Comparison of ENCODE assay signal across 9 cellular contexts in genomic region chr7:143360788-143361551, GRCh38. TPM values are rescaled to one million over a fixed set of nuclear protein-coding genes. Genes with fewer than 3 reads are reported as not detected.
A peak's percentile ranks its signal among the peaks of the same experiment; 100 is the strongest.
DNase-seq lines count a peak whose midpoint lies in the region; ATAC-seq, FAIRE-seq and TF ChIP-seq lines count a peak whose summit lies in the region.
"Had no signal": no experiment of that assay in that cellular context is flagged by ENCODE, and none has a peak within 500 bp of the region (broad histone marks: within the 10 kb centered on the region; RNA-seq: fewer than 3 reads in every experiment).

No MANE protein-coding gene starts in this region.

- ATAC-seq in HG02623 (IDR thresholded peaks at IDR 0.05; ENCODE audit: unreplicated experiment) = no peak
- no peak for ATAC-seq in GM21619 (IDR thresholded peaks at IDR 0.05; ENCODE audit: unreplicated experiment)
- ATAC-seq in pancreas = no peak
- no peak for ATAC-seq in HG02870 (IDR thresholded peaks at IDR 0.05; ENCODE audit: unreplicated experiment)

- H3K36me3 Mint-ChIP-seq in neural crest cell (ENCODE audit: low read depth) = peaks cover 15% of the 10 kb centered on the region

- peak; percentile 92 for DNase-seq in H7
- DNase-seq in NCI-H748 treated with DMSO at 0.1 percent for 48 hours (lab: John Stamatoyannopoulos, UW) = peak; percentile 69
- DNase-seq in effector memory CD4-positive, alpha-beta T cell = no peak
- no peak for DNase-seq in neural crest cell (ENCODE audit: low read depth, low spot score)
- no peak for DNase-seq in pancreas

- H3K36me3 ChIP-seq in H7 (replicated peaks; ENCODE audit: control insufficient read depth, insufficient read depth, low read length) (peaks cover 5% of the 10 kb centered on the region), pancreas (no peaks in the 10 kb centered on the region)
- no peaks in the 10 kb centered on the region for H3K36me3 ChIP-seq in effector memory CD4-positive, alpha-beta T cell (ENCODE audit: control insufficient read depth, insufficient read depth, low read length)

- WGBS in pancreas, 2 donors = 40% methylated on average over 16 to 19 of the region's 19 CpGs

- intact Hi-C loops in pancreas (cut with DNase I) = no loop called here

- H3K9me3 ChIP-seq in effector memory CD4-positive, alpha-beta T cell (ENCODE audit: control insufficient read depth, low read length) = no peaks in the 10 kb centered on the region
- no peaks in the 10 kb centered on the region for H3K9me3 ChIP-seq in pancreas

- peak overlapping the region; percentile 69 for H3K4me3 ChIP-seq in H7 (ENCODE audit: insufficient read depth, low read depth, low read length)
- peak overlapping the region; percentile 73 for H3K4me3 ChIP-seq in effector memory CD4-positive, alpha-beta T cell (ENCODE audit: insufficient read depth, low read depth, low read length, poor library complexity, severe bottlenecking)
- no peak overlapping the region for H3K4me3 ChIP-seq in pancreas

- H3K9me3 Mint-ChIP-seq in neural crest cell = no peaks in the 10 kb centered on the region

- peak overlapping the region; percentile 84 for H3K4me3 Mint-ChIP-seq in neural crest cell

- no peak for FAIRE-seq in pancreas (lab: Jason Lieb, UNC)
- FAIRE-seq: G401.6 had no signal

- peaks cover 45% of the 10 kb centered on the region for H3K27me3 Mint-ChIP-seq in neural crest cell (ENCODE audit: low read depth)

- no peak overlapping the region for H3K27ac ChIP-seq in effector memory CD4-positive, alpha-beta T cell (ENCODE audit: insufficient read depth, low read length, poor library complexity, severe bottlenecking)
- H3K27ac ChIP-seq in pancreas = no peak overlapping the region

- peaks cover 5% of the 10 kb centered on the region for H3K4me1 ChIP-seq in effector memory CD4-positive, alpha-beta T cell (ENCODE audit: control insufficient read depth, insufficient read depth, low read length, poor library complexity, severe bottlenecking)
- no peaks in the 10 kb centered on the region for H3K4me1 ChIP-seq in pancreas

- peaks cover 18% of the 10 kb centered on the region for H3K27me3 ChIP-seq in H7 (ENCODE audit: control insufficient read depth, insufficient read depth, low read length)
- H3K27me3 ChIP-seq in effector memory CD4-positive, alpha-beta T cell (replicated peaks; ENCODE audit: control insufficient read depth, insufficient read depth, low read length, poor library complexity, severe bottlenecking) = no peaks in the 10 kb centered on the region
- H3K27me3 ChIP-seq in pancreas = peaks cover 0 to 11% (median 3%) of the 10 kb centered on the region in 4 donors

- TF ChIP-seq CTCF in neural crest cell (conservative IDR thresholded peaks at IDR 0.05) = no peak
- TF ChIP-seq CTCF in pancreas (IDR thresholded peaks at IDR 0.05) = no peak

- peak overlapping the region; percentile 48 for H3K27ac Mint-ChIP-seq in neural crest cell (ENCODE audit: unreplicated experiment)

- H3K4me1 Mint-ChIP-seq in neural crest cell = peaks cover 19% of the 10 kb centered on the region

RNA-seq across cellular contexts. Expression of gene FAM131B, which starts 1.5 kb away (rescaled TPM):
- total RNA-seq in H7 (2014; rRNA removed; shearing (Covaris generic)) = 11.9 and 16.9 TPM in 2 replicates
- total RNA-seq in neural crest cell (15.0 and 15.5 TPM in 2 replicates), pancreas (under 1 TPM; 0.05 to 0.25 (median 0.15) TPM)
- under 1 TPM; 0.08 to 0.09 TPM for polyA plus RNA-seq in pancreas

RNA-seq across cellular contexts. Expression of gene ZYX, which starts 20.2 kb away (rescaled TPM):
- total RNA-seq in H7 (2014; rRNA removed; shearing (Covaris generic)) = 84.6 and 97.1 TPM in 2 replicates
- 61.7 and 64.7 TPM in 2 replicates for total RNA-seq in neural crest cell
- 10 to 100 TPM; 29.1 to 73.8 (median 38.4) TPM for total RNA-seq in pancreas
- 10 to 100 TPM; 57.6 to 63.1 TPM for polyA plus RNA-seq in pancreas

RNA-seq across cellular contexts. Expression of gene CLCN1, which starts 45.1 kb away (rescaled TPM):
- total RNA-seq in H7 (2014; rRNA removed; shearing (Covaris generic)) = 0.11 and 0.21 TPM in 2 replicates
- total RNA-seq in neural crest cell = 0.09 TPM in 1 of 2 replicates, not detected in the other
- under 1 TPM in 1 of 6 donors, not detected in 5; 0.06 TPM for total RNA-seq in pancreas
- under 1 TPM in 1 of 2 donors, not detected in 1; 0.05 TPM for polyA plus RNA-seq in pancreas

RNA-seq across cellular contexts. Expression of gene EPHA1, which starts 47.7 kb away (rescaled TPM):
- total RNA-seq in H7 (2014; rRNA removed; shearing (Covaris generic)) = 176 and 189 TPM in 2 replicates
- not detected in 2 replicates for total RNA-seq in neural crest cell
- 1 to 10 TPM; 5.3 to 9.0 (median 7.3) TPM for total RNA-seq in pancreas
- 10 to 100 TPM; 11.1 to 14.2 TPM for polyA plus RNA-seq in pancreas

Comparison
In these comparisons a context has a peak if more than half of its experiments do, and no peak if none do; other contexts are left out.
1. DNase-seq: peak in H7 (single experiment) and NCI-H748 treated with DMSO at 0.1 percent for 48 hours (single experiment); none in effector memory CD4-positive, alpha-beta T cell (0 of 3), neural crest cell (single experiment) and pancreas (0 of 6).
2. H3K4me3 ChIP-seq: peak in H7 (single experiment) and effector memory CD4-positive, alpha-beta T cell (single experiment); none in pancreas (0 of 4).
3. RNA of gene FAM131B, which starts 1.5 kb away (total RNA-seq): 15.0 to 15.5 TPM in neural crest cell and 11.9 to 16.9 TPM in H7; 0.05 to 0.25 TPM in pancreas; every median in the first group is over 10 times any median in the second.